19 cellular contexts compared by ENCODE assay signal in genomic region chr1:196733091-196733970, GRCh38. TPM values are rescaled to one million over a fixed set of nuclear protein-coding genes. Genes with fewer than 3 reads are reported as not detected.
"Had no signal": no experiment of that assay in that cellular context is flagged by ENCODE, and none has a peak within 500 bp of the region (broad histone marks: within the 10 kb centered on the region; RNA-seq: fewer than 3 reads in every experiment).

No MANE protein-coding gene starts in this region.

- H3K36me3 ChIP-seq: neutrophil, pancreas, thyroid gland had no signal

- H3K4me3 ChIP-seq: left ventricle myocardium inferior, pancreas, thyroid gland had no signal

- H3K27ac ChIP-seq: left ventricle myocardium inferior, neutrophil, pancreas, thyroid gland had no signal

- H3K27me3 ChIP-seq: neutrophil, pancreas, thyroid gland had no signal

- H3K4me1 ChIP-seq: left ventricle myocardium inferior, pancreas, thyroid gland had no signal

- H3K9me3 ChIP-seq: pancreas, thyroid gland had no signal

- ATAC-seq: activated CD4-positive, CD25-positive, alpha-beta regulatory T cell treated with anti-CD3 and anti-CD28 coated beads, Interleukin-2, amount 50 U/mL, for 24 hours; activated CD8-positive, alpha-beta T cell treated with anti-CD3 and anti-CD28 coated beads, Interleukin-2, amount 10 ng/mL, durations not matched to agents 7 days and 5 days; natural killer cell; pancreas had no signal

- DNase-seq: activated CD4-positive, alpha-beta T cell treated with anti-CD3 and anti-CD28 coated beads, Interleukin-2, amount 10 ng/mL, durations not matched to agents 7 days and 5 days; activated CD8-positive, alpha-beta T cell treated with anti-CD3 and anti-CD28 coated beads, Interleukin-2, amount 10 ng/mL, durations not matched to agents 7 days and 5 days; activated naive CD4-positive, alpha-beta T cell treated with Interleukin-2 at 50 U/mL for 16 hours; activated naive CD8-positive, alpha-beta T cell treated with anti-CD3 and anti-CD28 coated beads, Interleukin-2, amount 10 ng/mL, durations not matched to agents 7 days and 5 days; activated T-cell treated with anti-CD3 and anti-CD28 coated beads, Interleukin-2, amount 50 U/mL, for 24 hours; effector CD4-positive, alpha-beta T cell; left ventricle myocardium inferior; natural killer cell; stimulated activated CD4-positive, alpha-beta T cell treated with anti-CD3 and anti-CD28 coated beads, Interleukin-12 subunit alpha, Interleukin-12 subunit beta, amount 100 ng/mL, for 4 hours; stimulated activated CD4-positive, alpha-beta T cell treated with anti-CD3 and anti-CD28 coated beads, Interleukin-1b, Interleukin-23, amount 100 ng/mL, for 48 hours; stimulated activated CD8-positive, alpha-beta memory T cell treated with anti-CD3 and anti-CD28 coated beads, Interleukin-4, amount 100 ng/mL, for 48 hours; stimulated activated naive CD4-positive, alpha-beta T cell; thyroid gland had no signal

RNA-seq across cellular contexts. Expression of gene CFHR3, which starts 41.3 kb away (rescaled TPM):
- total RNA-seq: activated CD4-positive, alpha-beta T cell treated with anti-CD3 and anti-CD28 coated beads, Interleukin-2, amount 10 ng/mL, durations not matched to agents 7 days and 5 days; activated CD8-positive, alpha-beta T cell treated with anti-CD3 and anti-CD28 coated beads, Interleukin-2, amount 10 ng/mL, durations not matched to agents 7 days and 5 days; activated naive CD8-positive, alpha-beta T cell treated with anti-CD3 and anti-CD28 coated beads, Interleukin-2, amount 10 ng/mL, durations not matched to agents 7 days and 5 days; activated T-helper 2 cell treated with anti-CD3 and anti-CD28 coated beads, Interferon-gamma antibody, Interleukin-2, Interleukin-4, amounts not matched to agents 10 μg/mL and 5 μg/mL and 100 μg/mL, durations not matched to agents 14 hours and 24 hours and 36 hours; kidney epithelial cell; left ventricle myocardium inferior; natural killer cell; pulmonary artery endothelial cell had no signal
